8 cellular contexts compared by ENCODE assay signal in the genomic region with DNA sequence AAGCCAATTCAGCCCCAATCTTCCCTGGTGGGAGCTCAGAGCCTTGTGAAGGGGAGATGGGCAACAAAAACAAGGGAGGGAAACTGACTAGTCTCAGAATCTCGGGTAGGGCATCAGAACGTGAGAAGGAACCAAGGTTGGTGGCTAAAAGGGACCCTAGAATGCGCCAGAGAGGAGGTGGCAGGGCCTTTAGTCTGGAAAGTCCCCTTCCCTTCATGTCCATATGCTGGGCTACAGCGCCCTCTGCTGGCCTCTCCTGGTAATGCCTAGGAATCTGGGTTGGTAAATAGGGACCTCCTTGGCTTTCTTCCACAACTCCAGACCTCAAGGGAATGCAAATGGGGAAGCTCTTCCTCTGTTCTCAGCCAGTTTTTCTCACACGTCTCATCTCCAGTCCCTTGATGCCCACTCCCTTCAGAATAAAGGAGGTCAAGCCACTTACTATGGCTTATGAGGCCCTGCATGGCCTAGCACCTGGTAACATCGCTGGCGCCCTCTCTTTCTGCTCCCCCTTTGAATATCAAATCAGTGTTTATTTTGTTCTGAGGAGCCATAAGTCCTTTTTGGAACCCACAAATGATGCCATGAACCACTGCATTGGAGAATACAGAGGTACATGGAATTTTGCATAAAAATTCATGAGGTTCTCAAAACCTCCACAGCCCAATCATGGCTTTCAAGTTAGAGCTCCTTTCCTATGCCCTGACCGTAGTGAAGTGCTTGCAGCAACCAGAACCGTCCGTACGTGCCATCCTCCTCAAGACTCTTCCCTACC. TPM values are rescaled to one million over a fixed set of nuclear protein-coding genes. Genes with fewer than 3 reads are reported as not detected.
DNase-seq lines count a peak whose midpoint lies in the region; FAIRE-seq and TF ChIP-seq lines count a peak whose summit lies in the region.

No MANE protein-coding gene starts in this region.

- peaks cover 65% of the 10 kb centered on the region for H3K79me2 ChIP-seq in MM.1S (ENCODE audit: low read length)

- peak overlapping the region; percentile 90 for H3K4me2 ChIP-seq in MM.1S (ENCODE audit: low read depth, low read length)

- H3K27ac ChIP-seq in MM.1S (ENCODE audit: low read length) (peak overlapping the region; percentile 90), SJCRH30 (peak overlapping the region; percentile 48)

- H3K36me3 ChIP-seq in MM.1S (replicated peaks; ENCODE audit: insufficient read depth, low read length) (no peaks in the 10 kb centered on the region; the same call in 1 of the 2 replicates), SJCRH30 (peaks cover 46% of the 10 kb centered on the region)

- TF ChIP-seq CTCF in MM.1S (IDR thresholded peaks at IDR 0.05; ENCODE audit: low read length), result peak; percentile 95

- no peaks in the 10 kb centered on the region for H3K9me2 ChIP-seq in MM.1S (replicated peaks; ENCODE audit: insufficient read depth, low read length)

- peaks cover 32% of the 10 kb centered on the region for H3F3A ChIP-seq in MM.1S (ENCODE audit: insufficient read depth, low read length)

- FAIRE-seq in frontal cortex (lab: Jason Lieb, UNC), result no peak

- H3K9ac ChIP-seq in MM.1S (ENCODE audit: low read length), result peak overlapping the region; percentile 96

- H3K4me3 ChIP-seq in MM.1S (ENCODE audit: low read length) (peak overlapping the region; percentile 94), SJCRH30 (no peak overlapping the region)

- H3K27me3 ChIP-seq in MM.1S (replicated peaks; ENCODE audit: insufficient read depth, low read length), result no peaks in the 10 kb centered on the region
- H3K27me3 ChIP-seq in SJCRH30, result no peaks in the 10 kb centered on the region

- DNase-seq in NCI-H187 (lab: John Stamatoyannopoulos, UW), result peak; percentile 72 to 88
- DNase-seq in NCI-H187 treated with DMSO at 0.1 percent for 48 hours (lab: John Stamatoyannopoulos, UW), result no peak
- DNase-seq in MM.1S, result peak; percentile 89
- DNase-seq in SJCRH30, result peak; percentile 89 to 98
- peak; percentile 93 to 96 (median 96) for DNase-seq in activated naive CD4-positive, alpha-beta T cell (lab: John Stamatoyannopoulos, UW)
- peak; percentile 78 to 80 for DNase-seq in frontal cortex (ENCODE audit: low spot score in 2 of 2)
- peak; percentile 74 for DNase-seq in occipital lobe (lab: John Stamatoyannopoulos, UW)
- peak; percentile 98 for DNase-seq in superior temporal gyrus (ENCODE audit: extremely low spot score)

- H2AFZ ChIP-seq in MM.1S (ENCODE audit: low read length), result 0 out of 2 replicates have a peak overlapping the region, but pooled peaks have one; percentile 31

- H4K20me1 ChIP-seq in MM.1S (ENCODE audit: insufficient read depth, low read length), result no peaks in the 10 kb centered on the region

- H3K9me3 ChIP-seq in MM.1S (replicated peaks; ENCODE audit: insufficient read depth, low read length), result no peaks in the 10 kb centered on the region
- H3K9me3 ChIP-seq in SJCRH30 (replicated peaks), result no peaks in the 10 kb centered on the region

- H3K4me1 ChIP-seq in MM.1S (ENCODE audit: low read length) (peaks cover 36% of the 10 kb centered on the region), SJCRH30 (peaks cover 14% of the 10 kb centered on the region)

RNA-seq across cellular contexts. Expression of a gene that starts 1.3 kb away (rescaled TPM):
- 19.6 and 20.0 TPM in 2 replicates for total RNA-seq in SJCRH30 (2014; rRNA removed; shearing (Covaris generic))
- total RNA-seq in frontal cortex (4.1 TPM), occipital lobe (6.4 TPM)

RNA-seq across cellular contexts. Expression of a gene that starts 44.5 kb away (rescaled TPM):
- total RNA-seq in SJCRH30 (2014; rRNA removed; shearing (Covaris generic)), result 260 and 274 TPM in 2 replicates
- total RNA-seq in frontal cortex, result 51.8 TPM
- total RNA-seq in occipital lobe, result 64.7 TPM

RNA-seq across cellular contexts. Expression of a gene that starts 45.1 kb away (rescaled TPM):
- 11.0 and 12.7 TPM in 2 replicates for total RNA-seq in SJCRH30 (2014; rRNA removed; shearing (Covaris generic))
- total RNA-seq in frontal cortex (0.41 TPM), occipital lobe (0.94 TPM)

RNA-seq across cellular contexts. Expression of a gene that starts 55.3 kb away (rescaled TPM):
- 2.8 and 2.9 TPM in 2 replicates for total RNA-seq in SJCRH30 (2014; rRNA removed; shearing (Covaris generic))
- total RNA-seq in frontal cortex (5.3 TPM), occipital lobe (5.3 TPM)
